ENCODE assay signal across 9 cellular contexts in genomic region chr17:47830396-47830907, GRCh38. TPM values are rescaled to one million over a fixed set of nuclear protein-coding genes. Genes with fewer than 3 reads are reported as not detected.
A peak's percentile ranks its signal among the peaks of the same experiment; 100 is the strongest.
DNase-seq lines count a peak whose midpoint lies in the region; ATAC-seq and TF ChIP-seq lines count a peak whose summit lies in the region.
"Had no signal": no experiment of that assay in that cellular context is flagged by ENCODE, and none has a peak within 500 bp of the region (broad histone marks: within the 10 kb centered on the region; RNA-seq: fewer than 3 reads in every experiment).

No MANE protein-coding gene starts in this region.

- WGBS in ovary, 3 donors, result 56 to 64% (median 57%) methylated on average over 18 of the region's 18 CpGs

- no peak for TF ChIP-seq EP300 in ovary (IDR thresholded peaks at IDR 0.05)

- intact Hi-C loops in ovary (cut with DNase I), result no loop called here

- ATAC-seq in HG03108 (IDR thresholded peaks at IDR 0.05; ENCODE audit: unreplicated experiment), result no peak

- peaks cover 19% of the 10 kb centered on the region for H3K36me3 ChIP-seq in CD8-positive, alpha-beta memory T cell (ENCODE audit: insufficient read depth, low read length)
- H3K36me3 ChIP-seq in Peyer's patch, result peaks cover 0 to 35% (median 0%) of the 10 kb centered on the region in 3 donors
- H3K36me3 ChIP-seq in ovary, result no peaks in the 10 kb centered on the region

- no peaks in the 10 kb centered on the region for H3K9me3 ChIP-seq in CD8-positive, alpha-beta memory T cell (ENCODE audit: low read length)
- H3K9me3 ChIP-seq in Peyer's patch (no peaks in the 10 kb centered on the region), ovary (no peaks in the 10 kb centered on the region)

- peak overlapping the region; percentile 92 to 99 (median 95) for H3K4me3 Mint-ChIP-seq in CD8-positive, alpha-beta memory T cell

- peak overlapping the region; percentile 98 for H3K4me3 ChIP-seq in CD8-positive, alpha-beta memory T cell (ENCODE audit: low read length)
- H3K4me3 ChIP-seq in Peyer's patch (peak overlapping the region; percentile 70 to 79 (median 76)), ovary (peak overlapping the region; percentile 52)

- H3K27ac Mint-ChIP-seq in CD8-positive, alpha-beta memory T cell, result peak overlapping the region; percentile 95 to 100 (median 100)

- CTCF ChIA-PET in CD8-positive, alpha-beta memory T cell (lab: Charles Lee), result interaction anchor here (0.9 to 1.9 kb wide), 6 partner anchors 9 to 65 kb away, joined by 3 to 16 read pairs (median 4); partner anchors contain the start of genes OSBPL7, SCRN2 and SP2

- TF ChIP-seq POLR2A in Peyer's patch (IDR thresholded peaks at IDR 0.05) (no peak), ovary (IDR thresholded peaks at IDR 0.05) (no peak)

- peak overlapping the region; percentile 98 for H3K27ac ChIP-seq in CD8-positive, alpha-beta memory T cell (ENCODE audit: low read depth, low read length)
- peak overlapping the region; percentile 82 to 85 (median 84) for H3K27ac ChIP-seq in Peyer's patch
- peak overlapping the region; percentile 66 for H3K27ac ChIP-seq in epithelial cell of prostate
- H3K27ac ChIP-seq in ovary, result no peak overlapping the region

- peaks cover 10 to 45% (median 10%) of the 10 kb centered on the region in 3 donors for H3K36me3 Mint-ChIP-seq in CD8-positive, alpha-beta memory T cell

- H3K9me3 Mint-ChIP-seq in CD8-positive, alpha-beta memory T cell, result no peaks in the 10 kb centered on the region

- H3K27me3 ChIP-seq in CD8-positive, alpha-beta memory T cell (ENCODE audit: insufficient read depth, low read length, poor library complexity, severe bottlenecking), result no peaks in the 10 kb centered on the region
- H3K27me3 ChIP-seq in Peyer's patch (no peaks in the 10 kb centered on the region), ovary (no peaks in the 10 kb centered on the region)

- POLR2A ChIA-PET in CD8-positive, alpha-beta memory T cell (lab: Charles Lee), result interaction anchor here (0.9 to 2.4 kb wide), 7 partner anchors 9 to 180 kb away, joined by 3 to 22 read pairs (median 7); partner anchors contain the start of genes CDK5RAP3, KPNB1, OSBPL7 and PNPO

- TF ChIP-seq CTCF in Peyer's patch (IDR thresholded peaks at IDR 0.05) (no peak), ovary (IDR thresholded peaks at IDR 0.05) (no peak)

- peak in 1 of 5 donors; percentile 56 for DNase-seq in CD8-positive, alpha-beta memory T cell
- DNase-seq in Peyer's patch, result no peak
- DNase-seq in epithelial cell of prostate (ENCODE audit: low read depth, low spot score), result no peak
- no peak for DNase-seq in ovary
- DNase-seq in stimulated activated CD4-positive, alpha-beta T cell treated with anti-CD3 and anti-CD28 coated beads, Interleukin-15, amount 100 ng/mL, for 24 hours, result no peak
- no peak for DNase-seq in KG1 (lab: John Stamatoyannopoulos, UW)
- DNase-seq in NCI-H187 treated with DMSO at 0.1 percent for 48 hours (lab: John Stamatoyannopoulos, UW), result no peak

- H3K4me1 ChIP-seq in CD8-positive, alpha-beta memory T cell (ENCODE audit: insufficient read depth, low read length), result peaks cover 55% of the 10 kb centered on the region
- H3K4me1 ChIP-seq in Peyer's patch, result peaks cover 0 to 20% (median 5%) of the 10 kb centered on the region in 4 donors
- H3K4me1 ChIP-seq in ovary (ENCODE audit: insufficient read depth), result peaks cover 4% of the 10 kb centered on the region

- H3K4me1 Mint-ChIP-seq in CD8-positive, alpha-beta memory T cell, result peaks cover 47 to 75% (median 56%) of the 10 kb centered on the region in 3 donors

- peaks cover 0 to 4% of the 10 kb centered on the region in 2 donors for H3K27me3 Mint-ChIP-seq in CD8-positive, alpha-beta memory T cell

RNA-seq across cellular contexts. Expression of gene MRPL10, which starts 0.9 kb away (rescaled TPM):
- 10 to 100 TPM; 67.0 to 67.7 TPM for total RNA-seq in CD8-positive, alpha-beta memory T cell
- polyA plus RNA-seq in CD8-positive, alpha-beta memory T cell, result 59.8 TPM
- total RNA-seq in Peyer's patch, result 10 to 100 TPM; 30.5 to 50.4 (median 34.8) TPM
- 10 to 100 TPM; 30.4 to 59.5 (median 48.4) TPM for total RNA-seq in ovary
- polyA plus RNA-seq in ovary, result 10 to 100 TPM; 55.9 to 64.4 TPM

RNA-seq across cellular contexts. Expression of gene LRRC46, which starts 1.0 kb away (rescaled TPM):
- under 1 TPM; 0.49 to 0.83 TPM for total RNA-seq in CD8-positive, alpha-beta memory T cell
- polyA plus RNA-seq in CD8-positive, alpha-beta memory T cell, result 0.28 TPM
- under 1 TPM in 1 of 4 donors, not detected in 3; 0.40 TPM for total RNA-seq in Peyer's patch
- total RNA-seq in ovary, result 10 to 100 TPM in 1 of 7 donors, 1 to 10 TPM in 3, under 1 TPM in 3; 0.35 to 17.1 (median 1.2) TPM
- 1 to 10 TPM in 1 of 2 donors, under 1 TPM in 1; 0.31 to 1.6 TPM for polyA plus RNA-seq in ovary
- total RNA-seq: RPMI7951 had no signal

RNA-seq across cellular contexts. Expression of gene OSBPL7, which starts 8.9 kb away (rescaled TPM):
- total RNA-seq in CD8-positive, alpha-beta memory T cell, result 10 to 100 TPM; 16.9 to 17.5 TPM
- polyA plus RNA-seq in CD8-positive, alpha-beta memory T cell, result 11.0 TPM
- total RNA-seq in Peyer's patch (100 to 1,000 TPM in 1 of 4 donors, 10 to 100 TPM in 3; 31.4 to 104 (median 70.9) TPM), ovary (10 to 100 TPM in 5 of 7 donors, 1 to 10 TPM in 2; 6.4 to 18.0 (median 14.4) TPM)
- polyA plus RNA-seq in ovary, result 1 to 10 TPM; 6.1 to 9.6 TPM

RNA-seq across cellular contexts. Expression of gene SCRN2, which starts 10.6 kb away (rescaled TPM):
- total RNA-seq in CD8-positive, alpha-beta memory T cell, result 10 to 100 TPM; 17.3 to 18.0 TPM
- polyA plus RNA-seq in CD8-positive, alpha-beta memory T cell, result 17.2 TPM
- 100 to 1,000 TPM in 2 of 4 donors, 10 to 100 TPM in 2; 56.2 to 126 (median 86.9) TPM for total RNA-seq in Peyer's patch
- total RNA-seq in ovary, result 10 to 100 TPM; 25.4 to 43.9 (median 36.8) TPM
- 10 to 100 TPM in 1 of 2 donors, 1 to 10 TPM in 1; 5.6 to 45.5 TPM for polyA plus RNA-seq in ovary

RNA-seq across cellular contexts. Expression of gene SP6, which starts 20.5 kb away (rescaled TPM):
- total RNA-seq in CD8-positive, alpha-beta memory T cell, result under 1 TPM; 0.07 to 0.09 TPM
- 0.59 TPM for polyA plus RNA-seq in CD8-positive, alpha-beta memory T cell
- total RNA-seq in Peyer's patch, result 10 to 100 TPM in 2 of 4 donors, 1 to 10 TPM in 2; 3.3 to 27.0 (median 16.6) TPM
- total RNA-seq in ovary, result 1 to 10 TPM in 5 of 7 donors, under 1 TPM in 2; 0.66 to 4.3 (median 1.3) TPM
- 1 to 10 TPM in 1 of 2 donors, under 1 TPM in 1; 0.25 to 1.1 TPM for polyA plus RNA-seq in ovary
- total RNA-seq: RPMI7951 had no signal

Comparison
In these comparisons a context has a peak if more than half of its experiments do, and no peak if none do; other contexts are left out.
1. H3K27ac ChIP-seq: peak in CD8-positive, alpha-beta memory T cell (single experiment), Peyer's patch (4 of 4) and epithelial cell of prostate (single experiment); none in ovary (0 of 2).
2. Peak in every context shown above with its lines, with median percentiles within 50 percentile points of each other: H3K4me3 ChIP-seq.